ENCODE assay signal across 16 cellular contexts in genomic region chr2:239073270-239073669, GRCh38.
DNase-seq lines count a peak whose midpoint lies in the region; ATAC-seq lines count a peak whose summit lies in the region.
"Had no signal": no experiment of that assay in that cellular context is flagged by ENCODE, and none has a peak within 500 bp of the region (broad histone marks: within the 10 kb centered on the region; RNA-seq: fewer than 3 reads in every experiment).

No MANE protein-coding gene starts in this region.

- H3K14ac ChIP-seq in neuronal stem cell (ENCODE audit: low read length), result peak overlapping the region; percentile 64

- no CpG with 5 or more reads among the region's 12 CpGs for WGBS in neuronal stem cell (ENCODE audit: extremely low coverage in 2 of 2, insufficient read length in 2 of 2, insufficient replicate concordance in 1 of 2), 2 donors

- H3K9me3 ChIP-seq in neuronal stem cell (replicated peaks in 1 of 2; ENCODE audit: control insufficient read depth in 2 of 2, insufficient read depth in 1 of 2, low read depth in 1 of 2, low read length in 2 of 2), result peaks cover 0 to 6% of the 10 kb centered on the region in 2 donors
- H3K9me3 ChIP-seq: BLaER1, HAP-1 had no signal

- H2AK5ac ChIP-seq in neuronal stem cell (ENCODE audit: low read depth, low read length), result no peak overlapping the region

- H3K79me1 ChIP-seq in neuronal stem cell (ENCODE audit: low read depth, low read length), result no peaks in the 10 kb centered on the region

- H3K4me3 ChIP-seq in neuronal stem cell (ENCODE audit: low read length in 2 of 2), result no peak overlapping the region
- H3K4me3 ChIP-seq: BLaER1, GM23248, HAP-1 had no signal

- no peaks in the 10 kb centered on the region for H3K27me3 ChIP-seq in neuronal stem cell (ENCODE audit: control insufficient read depth in 3 of 3, insufficient read depth in 3 of 3, low read depth in 1 of 3, low read length in 3 of 3)
- H3K27me3 ChIP-seq: BLaER1 had no signal

- H4K91ac ChIP-seq in neuronal stem cell (ENCODE audit: low read depth, low read length, poor library complexity), result no peak overlapping the region

- intact Hi-C loops in Right ventricle myocardium superior (cut with DNase I) (no loop called here), cardiac septum (cut with DNase I) (no loop called here), left ventricle myocardium superior (cut with micrococcal nuclease) (no loop called here)

- no peak overlapping the region for H4K8ac ChIP-seq in neuronal stem cell (ENCODE audit: low read depth, low read length)

- H2BK12ac ChIP-seq in neuronal stem cell (ENCODE audit: low read length), result no peak overlapping the region

- DNase-seq in Right ventricle myocardium superior (peak; percentile 80), cardiac septum (ENCODE audit: low spot score) (no peak), left ventricle myocardium superior (peak; percentile 81), neuronal stem cell (ENCODE audit: low spot score) (no peak), midbrain (lab: John Stamatoyannopoulos, UW) (no peak), hepatic stellate cell (ENCODE audit: low spot score) (no peak), NCI-H345 treated with DMSO at 0.1 percent for 48 hours (lab: John Stamatoyannopoulos, UW; ENCODE audit: unreplicated experiment) (no peak)
- DNase-seq: 8988T; CD4-positive, alpha-beta memory T cell; DMS153; DMS79; GDM1; GM23248 had no signal

- H3K4me2 ChIP-seq in neuronal stem cell (ENCODE audit: insufficient read depth, low read length, poor library complexity, severe bottlenecking), result no peak overlapping the region
- H3K4me2 ChIP-seq: BLaER1 had no signal

- peak overlapping the region; percentile 81 for H3K23ac ChIP-seq in neuronal stem cell (ENCODE audit: low read depth, low read length, poor library complexity)

- peak overlapping the region; percentile 53 for H3K18ac ChIP-seq in neuronal stem cell (ENCODE audit: low read length)

- H3K36me3 ChIP-seq in neuronal stem cell (replicated peaks in 1 of 2; ENCODE audit: control insufficient read depth in 2 of 2, insufficient read depth in 2 of 2, low read length in 2 of 2), result peaks cover 14 to 52% of the 10 kb centered on the region in 2 donors
- H3K36me3 ChIP-seq: HAP-1 had no signal

- no peak overlapping the region for H2BK120ac ChIP-seq in neuronal stem cell (ENCODE audit: low read depth, low read length)

- H3K4me1 ChIP-seq in neuronal stem cell (ENCODE audit: control insufficient read depth in 2 of 2, insufficient read depth in 1 of 2, low read depth in 1 of 2, low read length in 2 of 2), result no peaks in the 10 kb centered on the region
- H3K4me1 ChIP-seq: HAP-1 had no signal

- no peak overlapping the region for H3K27ac ChIP-seq in neuronal stem cell (replicated peaks; ENCODE audit: low read length)
- H3K27ac ChIP-seq: BLaER1, GM23248 had no signal

- ATAC-seq in Right ventricle myocardium superior (ENCODE audit: poor library complexity), result peak; percentile 87
- peak; percentile 95 for ATAC-seq in left ventricle myocardium superior
- ATAC-seq in HG03571 (IDR thresholded peaks at IDR 0.05; ENCODE audit: unreplicated experiment), result no peak

- H3K9ac ChIP-seq in neuronal stem cell (ENCODE audit: low read depth, low read length, poor library complexity), result no peak overlapping the region
- H3K9ac ChIP-seq: BLaER1, GM23248 had no signal

- H2BK5ac ChIP-seq in neuronal stem cell (ENCODE audit: low read length), result no peak overlapping the region

- H3K4ac ChIP-seq in neuronal stem cell (ENCODE audit: low read length), result no peak overlapping the region

- no peak overlapping the region for H2BK15ac ChIP-seq in neuronal stem cell (ENCODE audit: low read length)

- no peak overlapping the region for H2AFZ ChIP-seq in neuronal stem cell (ENCODE audit: low read length)
- H2AFZ ChIP-seq: GM23248 had no signal

Comparison
In these comparisons a context has a peak if more than half of its experiments do, and no peak if none do; other contexts are left out.
1. DNase-seq: peak in Right ventricle myocardium superior (single experiment) and left ventricle myocardium superior (single experiment); none in cardiac septum (single experiment), neuronal stem cell (single experiment), midbrain (single experiment), hepatic stellate cell (single experiment) and NCI-H345 treated with DMSO at 0.1 percent for 48 hours (single experiment).